ENCODE assay signal across 8 cellular contexts in the genomic region with DNA sequence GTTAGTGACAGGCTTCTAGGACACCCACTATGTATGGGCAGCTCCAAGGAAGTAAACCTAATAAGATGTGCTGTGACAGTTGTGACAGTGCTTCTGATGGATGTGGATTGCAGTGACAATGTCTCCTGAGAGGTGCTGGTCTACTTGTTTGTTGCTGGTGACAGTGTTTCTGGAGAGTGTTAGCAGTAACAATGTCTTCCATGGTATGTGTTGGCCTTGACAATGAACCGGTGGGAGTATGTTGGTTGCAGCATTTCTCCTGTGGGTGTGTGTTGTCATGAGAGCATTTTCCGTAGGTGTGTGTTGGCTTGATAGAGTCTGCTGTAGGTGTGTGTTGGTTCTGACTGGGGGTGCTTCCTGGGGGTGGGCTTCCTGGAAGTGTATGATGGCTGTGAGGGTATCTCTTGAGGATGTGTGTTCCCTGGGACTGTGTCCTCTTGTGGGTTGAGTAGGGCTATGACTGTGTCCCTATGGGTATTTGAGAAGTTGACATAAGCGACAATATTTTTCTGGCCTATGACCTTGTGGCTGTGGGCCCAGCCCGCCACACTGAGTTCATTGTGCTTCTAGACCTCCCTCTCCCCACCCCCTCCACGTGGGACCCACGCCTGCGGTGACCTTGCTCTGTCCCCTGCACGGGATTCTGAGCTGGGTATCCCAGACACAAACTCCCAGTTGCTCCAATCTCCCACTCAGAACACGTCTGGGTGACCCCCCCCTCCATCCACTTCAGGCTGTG. TPM values are rescaled to one million over a fixed set of nuclear protein-coding genes. Genes with fewer than 3 reads are reported as not detected.
DNase-seq lines count a peak whose midpoint lies in the region; ATAC-seq and TF ChIP-seq lines count a peak whose summit lies in the region.

No MANE protein-coding gene starts in this region.

- H3K9ac ChIP-seq in liver (ENCODE audit: low read depth in 1 of 2, low read length in 2 of 2), result no peak overlapping the region
- peak overlapping the region; percentile 55 to 83 for H3K9ac ChIP-seq in stomach smooth muscle (ENCODE audit: low read length in 2 of 2)

- H3K4me1 Mint-ChIP-seq in activated CD4-positive, alpha-beta memory T cell treated with anti-CD3 and anti-CD28 coated beads, Interleukin-2, amount 10 ng/mL, durations not matched to agents 7 days and 5 days, result peaks cover 3% of the 10 kb centered on the region

- CTCF ChIA-PET in activated CD4-positive, alpha-beta memory T cell treated with anti-CD3 and anti-CD28 coated beads, Interleukin-2, amount 10 ng/mL, durations not matched to agents 7 days and 5 days (lab: Charles Lee), result no interaction called here

- H3K27me3 ChIP-seq in H7 (ENCODE audit: control insufficient read depth, insufficient read depth, low read length) (peaks cover 24% of the 10 kb centered on the region), liver (ENCODE audit: control insufficient read depth in 4 of 4, insufficient read depth in 4 of 4, low read length in 3 of 4) (no peaks in the 10 kb centered on the region), stomach smooth muscle (ENCODE audit: control insufficient read depth in 1 of 2, insufficient read depth in 2 of 2, low read length in 2 of 2) (no peaks in the 10 kb centered on the region)

- H3K4me1 ChIP-seq in liver (ENCODE audit: control insufficient read depth in 4 of 4, insufficient read depth in 4 of 4, low read length in 3 of 4) (peaks cover 0 to 10% (median 3%) of the 10 kb centered on the region in 4 donors), stomach smooth muscle (ENCODE audit: control insufficient read depth, insufficient read depth, low read length) (peaks cover 24% of the 10 kb centered on the region)

- peak overlapping the region; percentile 36 for H3K4me3 ChIP-seq in H7 (ENCODE audit: insufficient read depth, low read depth, low read length)
- H3K4me3 ChIP-seq in liver (ENCODE audit: low read depth in 1 of 3, low read length in 3 of 3), result no peak overlapping the region
- peak overlapping the region; percentile 83 to 84 for H3K4me3 ChIP-seq in stomach smooth muscle (ENCODE audit: low read length in 2 of 2)

- DNase-seq in H7, result no peak
- DNase-seq in activated CD4-positive, alpha-beta memory T cell treated with anti-CD3 and anti-CD28 coated beads, Interleukin-2, amount 10 ng/mL, durations not matched to agents 7 days and 5 days, result no peak
- no peak for DNase-seq in DMS 273 treated with DMSO at 0.1 percent for 48 hours (lab: John Stamatoyannopoulos, UW)

- H3K9me3 ChIP-seq in liver (ENCODE audit: control insufficient read depth in 4 of 4, low read length in 3 of 4) (no peaks in the 10 kb centered on the region), stomach smooth muscle (ENCODE audit: control insufficient read depth in 2 of 2, low read length in 2 of 2) (no peaks in the 10 kb centered on the region)

- no peaks in the 10 kb centered on the region for H3K36me3 ChIP-seq in H7 (replicated peaks; ENCODE audit: control insufficient read depth, insufficient read depth, low read length)
- H3K36me3 ChIP-seq in liver (ENCODE audit: control insufficient read depth in 4 of 4, insufficient read depth in 3 of 4, low read depth in 1 of 4, low read length in 3 of 4), result no peaks in the 10 kb centered on the region
- H3K36me3 ChIP-seq in stomach smooth muscle (ENCODE audit: control insufficient read depth in 2 of 2, insufficient read depth in 2 of 2, low read length in 2 of 2), result no peaks in the 10 kb centered on the region

- no peak for TF ChIP-seq RAD21 in liver (IDR thresholded peaks at IDR 0.05)

- 29% methylated on average over 9 of the region's 9 CpGs for WGBS in liver

- peak overlapping the region; percentile 56 for H3K27ac ChIP-seq in cingulate gyrus (ENCODE audit: low read depth, low read length)
- no peak overlapping the region for H3K27ac ChIP-seq in liver (ENCODE audit: low read depth in 1 of 2, low read length in 2 of 2)
- H3K27ac ChIP-seq in stomach smooth muscle (ENCODE audit: low read length), result peak overlapping the region; percentile 73

- peaks cover 18% of the 10 kb centered on the region for H3K27me3 Mint-ChIP-seq in activated CD4-positive, alpha-beta memory T cell treated with anti-CD3 and anti-CD28 coated beads, Interleukin-2, amount 10 ng/mL, durations not matched to agents 7 days and 5 days

- no peak for ATAC-seq in HG02970 (IDR thresholded peaks at IDR 0.05; ENCODE audit: low FRiP score, unreplicated experiment)
- no peak for ATAC-seq in HG03196 (IDR thresholded peaks at IDR 0.05; ENCODE audit: unreplicated experiment)

- no peaks in the 10 kb centered on the region for H3K9me3 Mint-ChIP-seq in activated CD4-positive, alpha-beta memory T cell treated with anti-CD3 and anti-CD28 coated beads, Interleukin-2, amount 10 ng/mL, durations not matched to agents 7 days and 5 days

- no peaks in the 10 kb centered on the region for H3K36me3 Mint-ChIP-seq in activated CD4-positive, alpha-beta memory T cell treated with anti-CD3 and anti-CD28 coated beads, Interleukin-2, amount 10 ng/mL, durations not matched to agents 7 days and 5 days (ENCODE audit: low read depth)

- POLR2A ChIA-PET in activated CD4-positive, alpha-beta memory T cell treated with anti-CD3 and anti-CD28 coated beads, Interleukin-2, amount 10 ng/mL, durations not matched to agents 7 days and 5 days (lab: Charles Lee), result no interaction called here

- H3K27ac Mint-ChIP-seq in activated CD4-positive, alpha-beta memory T cell treated with anti-CD3 and anti-CD28 coated beads, Interleukin-2, amount 10 ng/mL, durations not matched to agents 7 days and 5 days, result no peak overlapping the region

- H3K4me3 Mint-ChIP-seq in activated CD4-positive, alpha-beta memory T cell treated with anti-CD3 and anti-CD28 coated beads, Interleukin-2, amount 10 ng/mL, durations not matched to agents 7 days and 5 days, result no peak overlapping the region

- no peak for TF ChIP-seq CTCF in liver (IDR thresholded peaks at IDR 0.05; ENCODE audit: low read depth, low read length, missing input control)

TF ChIP-seq in liver, 16 proteins besides CTCF, POLR2A, EP300 and RAD21:
- TF ChIP-seq, protein P1, sequence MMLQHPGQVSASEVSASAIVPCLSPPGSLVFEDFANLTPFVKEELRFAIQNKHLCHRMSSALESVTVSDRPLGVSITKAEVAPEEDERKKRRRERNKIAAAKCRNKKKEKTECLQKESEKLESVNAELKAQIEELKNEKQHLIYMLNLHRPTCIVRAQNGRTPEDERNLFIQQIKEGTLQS (IDR thresholded peaks at IDR 0.05), result no peak
- peak; percentile 67 for TF ChIP-seq NR2F2 (IDR thresholded peaks at IDR 0.05)
TF ChIP-seq in liver: peak in this region for 1.

RNA-seq across cellular contexts. Expression of a gene that starts 1.2 kb away (rescaled TPM):
- total RNA-seq in H7 (2014; rRNA removed; shearing (Covaris generic)), result 15.7 and 16.8 TPM in 2 replicates
- 1 to 10 TPM; 8.6 to 8.9 TPM for total RNA-seq in liver
- polyA plus RNA-seq in liver, result 1 to 10 TPM in 1 of 2 donors, under 1 TPM in 1; 0.68 to 3.0 TPM
- under 1 TPM; 0.23 to 0.25 TPM for total RNA-seq in activated CD4-positive, alpha-beta memory T cell treated with anti-CD3 and anti-CD28 coated beads, Interleukin-2, amount 10 ng/mL, durations not matched to agents 7 days and 5 days

RNA-seq across cellular contexts. Expression of a gene that starts 28.7 kb away (rescaled TPM):
- total RNA-seq in H7 (2014; rRNA removed; shearing (Covaris generic)), result 72.9 and 110 TPM in 2 replicates
- total RNA-seq in liver, result 10 to 100 TPM; 14.0 to 18.0 TPM
- 10 to 100 TPM; 20.0 to 21.8 TPM for polyA plus RNA-seq in liver
- total RNA-seq in activated CD4-positive, alpha-beta memory T cell treated with anti-CD3 and anti-CD28 coated beads, Interleukin-2, amount 10 ng/mL, durations not matched to agents 7 days and 5 days, result 10 to 100 TPM; 54.1 to 56.3 TPM

RNA-seq across cellular contexts. Expression of a gene that starts 35.2 kb away (rescaled TPM):
- 13.9 and 17.1 TPM in 2 replicates for total RNA-seq in H7 (2014; rRNA removed; shearing (Covaris generic))
- total RNA-seq in liver, result 100 to 1,000 TPM in 1 of 2 donors, 10 to 100 TPM in 1; 71.3 to 108 TPM
- 100 to 1,000 TPM in 1 of 2 donors, 10 to 100 TPM in 1; 52.8 to 102 TPM for polyA plus RNA-seq in liver
- total RNA-seq in activated CD4-positive, alpha-beta memory T cell treated with anti-CD3 and anti-CD28 coated beads, Interleukin-2, amount 10 ng/mL, durations not matched to agents 7 days and 5 days, result 100 to 1,000 TPM; 130 to 131 TPM

RNA-seq across cellular contexts. Expression of a gene that starts 42.4 kb away (rescaled TPM):
- 121 and 198 TPM in 2 replicates for total RNA-seq in H7 (2014; rRNA removed; shearing (Covaris generic))
- 10 to 100 TPM; 10.5 to 18.8 TPM for total RNA-seq in liver
- polyA plus RNA-seq in liver, result 10 to 100 TPM; 44.2 to 58.1 TPM
- total RNA-seq in activated CD4-positive, alpha-beta memory T cell treated with anti-CD3 and anti-CD28 coated beads, Interleukin-2, amount 10 ng/mL, durations not matched to agents 7 days and 5 days, result 100 to 1,000 TPM; 159 to 161 TPM

RNA-seq across cellular contexts. Expression of a gene that starts 50.9 kb away (rescaled TPM):
- total RNA-seq in H7 (2014; rRNA removed; shearing (Covaris generic)), result 114 and 130 TPM in 2 replicates
- 10 to 100 TPM; 50.5 to 69.1 TPM for total RNA-seq in liver
- 10 to 100 TPM; 29.6 to 45.9 TPM for polyA plus RNA-seq in liver
- total RNA-seq in activated CD4-positive, alpha-beta memory T cell treated with anti-CD3 and anti-CD28 coated beads, Interleukin-2, amount 10 ng/mL, durations not matched to agents 7 days and 5 days, result 100 to 1,000 TPM; 135 to 138 TPM

Comparison
In these comparisons a context has a peak if more than half of its experiments do, and no peak if none do; other contexts are left out.
1. H3K4me3 ChIP-seq: peak in H7 (single experiment) and stomach smooth muscle (2 of 2); none in liver (0 of 3).
2. H3K27ac ChIP-seq: peak in cingulate gyrus (single experiment) and stomach smooth muscle (single experiment); none in liver (0 of 2).
3. H3K9ac ChIP-seq: peak in stomach smooth muscle (2 of 2); none in liver (0 of 2).
4. RNA of a gene that starts 1.2 kb away (total RNA-seq): 15.7 to 16.8 TPM in H7 and 8.6 to 8.9 TPM in liver; 0.23 to 0.25 TPM in activated CD4-positive, alpha-beta memory T cell treated with anti-CD3 and anti-CD28 coated beads, Interleukin-2, amount 10 ng/mL, durations not matched to agents 7 days and 5 days; every median in the first group is over 4 times any median in the second.